ENCODE assay signal across 8 cellular contexts in the genomic region with DNA sequence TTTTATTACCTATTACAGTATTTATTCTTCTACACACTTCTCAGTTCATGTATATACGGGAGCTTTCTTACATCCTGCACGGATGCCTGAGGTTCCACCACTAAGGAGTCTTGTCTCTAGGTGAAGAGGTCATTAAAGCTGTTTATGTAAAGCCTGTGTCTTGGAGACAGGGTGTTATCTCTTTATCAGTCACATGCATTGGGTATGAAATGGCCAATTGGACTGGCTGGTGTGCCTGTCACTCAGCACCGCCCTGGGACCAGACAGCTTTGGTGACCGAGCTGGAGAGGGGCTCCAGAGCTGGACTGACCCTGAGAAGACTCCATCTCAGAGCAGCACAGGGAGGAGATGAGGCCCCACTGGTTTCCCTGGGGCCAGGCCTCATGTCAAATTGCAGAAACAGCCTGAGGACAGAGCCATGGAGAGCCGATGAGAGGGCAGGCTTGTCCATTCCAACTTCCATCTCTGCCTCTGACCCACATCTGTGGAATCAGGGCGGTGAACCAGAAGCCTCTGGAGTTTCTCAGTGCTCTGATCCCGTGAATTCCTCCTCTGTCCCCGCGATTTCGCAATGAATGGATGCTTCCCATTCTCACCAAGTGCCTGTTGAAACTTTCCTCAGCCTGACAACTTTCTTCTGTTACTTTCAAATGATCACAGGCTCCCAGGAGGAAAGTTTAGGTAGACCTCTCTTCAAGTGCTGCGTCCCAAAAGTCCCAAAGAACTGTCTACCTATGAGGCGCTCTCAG. TPM values are rescaled to one million over a fixed set of nuclear protein-coding genes. Genes with fewer than 3 reads are reported as not detected.
DNase-seq lines count a peak whose midpoint lies in the region; ATAC-seq, FAIRE-seq and TF ChIP-seq lines count a peak whose summit lies in the region.
"Not testable (repeated sequence)": the region's sequence is repeated elsewhere in the genome, so short reads cannot be mapped to it uniquely, and the experiment has no call there.

No MANE protein-coding gene starts in this region.

- CTCF ChIA-PET in A549 (lab: Yijun Ruan, JAX): not testable (repeated sequence)

- in situ Hi-C loops in GM23248 (cut with MboI): not testable (repeated sequence)

- not testable (repeated sequence) for H3K4me2 ChIP-seq in A549; GM23248 (ENCODE audit: unreplicated experiment)

- not testable (repeated sequence) for H2AFZ ChIP-seq in GM23248

- TF ChIP-seq EP300 in A549 (IDR thresholded peaks at IDR 0.05): not testable (repeated sequence)

- not testable (repeated sequence) for TF ChIP-seq CTCF in A549 (IDR thresholded peaks at IDR 0.05); fibroblast of the aortic adventitia (IDR thresholded peaks at IDR 0.05; ENCODE audit: insufficient read depth, low read length); uterus (IDR thresholded peaks at IDR 0.05)

- not testable (repeated sequence) for H3K79me2 ChIP-seq in GM23248 (ENCODE audit: insufficient read depth)

- H3K9me2 ChIP-seq in GM23248 (ENCODE audit: insufficient read depth): not testable (repeated sequence)

- ATAC-seq in A549: not testable (repeated sequence)

- not testable (repeated sequence) for H3K4me3 ChIP-seq in A549; GM23248; adipocyte (ENCODE audit: low read length); fibroblast of the aortic adventitia (ENCODE audit: low read depth, low read length); uterus

- not testable (repeated sequence) for H3K36me3 ChIP-seq in GM23248 (ENCODE audit: low read depth); adipocyte (ENCODE audit: control insufficient read depth, insufficient read depth, low read length, severe bottlenecking); uterus

- not testable (repeated sequence) for DNase-seq in A549 (ENCODE audit: low read depth in 1 of 2, low spot score in 1 of 2)
- DNase-seq in GM23248 (peak; percentile 8), adipocyte (ENCODE audit: low read depth) (peak; percentile 4), erythroblast (lab: John Stamatoyannopoulos, UW) (peak; percentile 61 to 71), fibroblast of the aortic adventitia (ENCODE audit: low read depth) (peak; percentile 20), islet precursor cell (peak; percentile 73), mucosa of gallbladder (ENCODE audit: low spot score) (peak; percentile 33), uterus (peak; percentile 55 to 69)

- 60% methylated on average over 11 of the region's 12 CpGs for WGBS in A549 (ENCODE audit: missing lambda C conversion rate)
- WGBS in GM23248 (ENCODE audit: low coverage in 1 of 2, low lambda C conversion rate in 2 of 2, missing lambda C conversion rate in 2 of 2), 2 experiments: 75 to 81% methylated on average over 8 to 10 of the region's 12 CpGs

- H3K9me3 ChIP-seq in A549; GM23248 (ENCODE audit: low read depth); adipocyte (ENCODE audit: control insufficient read depth, low read length); uterus: not testable (repeated sequence)

- intact Hi-C loops in uterus (cut with DNase I; ENCODE audit: low total_unique reads): not testable (repeated sequence)

- not testable (repeated sequence) for FAIRE-seq in A549 (lab: Jason Lieb, UNC)

- H3K27ac ChIP-seq in A549 (peak overlapping the region in 1 of 2 experiments; percentile 28; a peak in 1 of 6 replicates), uterus (peak overlapping the region in 1 of 2 donors; percentile 39)
- H3K27ac ChIP-seq in GM23248: not testable (repeated sequence)

- not testable (repeated sequence) for H3K9ac ChIP-seq in GM23248; adipocyte (ENCODE audit: low read length)

- H3F3A ChIP-seq in GM23248 (ENCODE audit: insufficient read depth): not testable (repeated sequence)

- POLR2A ChIA-PET in A549 (lab: Yijun Ruan, JAX): not testable (repeated sequence)

- not testable (repeated sequence) for H4K20me1 ChIP-seq in GM23248 (ENCODE audit: insufficient read depth)

- peaks cover 13% of the 10 kb centered on the region for H3K27me3 ChIP-seq in GM23248 (replicated peaks; ENCODE audit: insufficient read depth)
- not testable (repeated sequence) for H3K27me3 ChIP-seq in adipocyte (replicated peaks; ENCODE audit: control insufficient read depth, insufficient read depth, low read length); uterus

- not testable (repeated sequence) for TF ChIP-seq POLR2A in A549 (IDR thresholded peaks at IDR 0.05; ENCODE audit: low read length); erythroblast (IDR thresholded peaks at IDR 0.05; ENCODE audit: low read length); uterus (IDR thresholded peaks at IDR 0.05)

- not testable (repeated sequence) for TF ChIP-seq RAD21 in A549 (conservative IDR thresholded peaks at IDR 0.05 in 1 of 2, IDR thresholded peaks at IDR 0.05 in 1 of 2)

- H3K4me1 ChIP-seq in A549 (peaks cover 14% of the 10 kb centered on the region), adipocyte (ENCODE audit: control insufficient read depth, insufficient read depth, low read length) (peaks cover 44% of the 10 kb centered on the region)
- not testable (repeated sequence) for H3K4me1 ChIP-seq in GM23248 (ENCODE audit: insufficient read depth); uterus

TF ChIP-seq in A549, 52 proteins besides CTCF, POLR2A, EP300 and RAD21:
- peak; percentile 29 to 46; a peak in 3 of 4 replicates for TF ChIP-seq CEBPB (IDR thresholded peaks at IDR 0.05)

RNA-seq across cellular contexts. Expression of gene ICE1, which starts 32.2 kb away (rescaled TPM):
- 29.1 and 33.1 TPM in 2 replicates for polyA plus RNA-seq in A549 (2011; rRNA removed)
- 6.5 and 8.1 TPM in 2 replicates for polyA plus RNA-seq in A549 (2012; cell fraction: cytosol; rRNA removed)
- 8.7 and 10.4 TPM in 2 replicates for polyA plus RNA-seq in A549 (2012; cell fraction: nucleus; rRNA removed)
- 16.3 to 17.6 TPM (median 16.9 TPM) in 3 replicates for polyA plus RNA-seq in A549 (2017; fragmentation: RNase III; extraction: RNeasy Plus Mini Kit Qiagen cat#74134 plus additional on column Dnase treatment)
- polyA minus RNA-seq in A549 (2011; rRNA and poly(A)+ RNA removed): 39.7 and 40.8 TPM in 2 replicates
- total RNA-seq in GM23248 (2014; rRNA removed; shearing (Covaris generic)): 13.4 and 17.0 TPM in 2 replicates
- polyA plus RNA-seq in GM23248 (2016; fragmentation: Nextera tagmentation; extraction: Ambion mirVana): 10.8 and 12.2 TPM in 2 replicates
- total RNA-seq in fibroblast of the aortic adventitia (ENCODE audit: low replicate concordance): 28.9 and 34.6 TPM in 2 replicates
- total RNA-seq in mucosa of gallbladder: 21.8 TPM
- 100 to 1,000 TPM in 1 of 4 donors, 10 to 100 TPM in 3; 23.2 to 218 (median 55.1) TPM for total RNA-seq in uterus
